Comparison of ENCODE assay signal across 27 cellular contexts in genomic region chr5:127922603-127923002, GRCh38.
"Had no signal": no experiment of that assay in that cellular context is flagged by ENCODE, and none has a peak within 500 bp of the region (broad histone marks: within the 10 kb centered on the region; RNA-seq: fewer than 3 reads in every experiment).

No MANE protein-coding gene starts in this region.

- H3K4me1 Mint-ChIP-seq: activated B cell treated with CpG ODN at 0.5 μM for 24 hours; activated CD4-positive, alpha-beta T cell treated with anti-CD3 and anti-CD28 coated beads, Interleukin-2, amount 10 ng/mL, durations not matched to agents 24 days and 14 days; activated naive CD8-positive, alpha-beta T cell treated with anti-CD3 and anti-CD28 coated beads, Interleukin-2, amount 50 U/mL, for 24 hours; T-helper 17 cell had no signal

- H3K4me3 ChIP-seq: ascending aorta, body of pancreas, cardiac muscle cell, MG63 had no signal

- H3K27me3 ChIP-seq: ascending aorta, body of pancreas, cardiac muscle cell, MG63 had no signal

- H3K36me3 ChIP-seq: ascending aorta, cardiac muscle cell, MG63 had no signal

- H3K27ac ChIP-seq: ascending aorta, cardiac muscle cell had no signal

- DNase-seq: activated B cell treated with CpG ODN at 0.5 μM for 24 hours; activated CD4-positive, alpha-beta T cell treated with anti-CD3 and anti-CD28 coated beads for 1 hour; activated CD4-positive, alpha-beta T cell treated with anti-CD3 and anti-CD28 coated beads, Interleukin-2, amount 10 ng/mL, durations not matched to agents 24 days and 14 days; activated CD4-positive, alpha-beta T cell treated with anti-CD3 and anti-CD28 coated beads, Interleukin-2, amount 50 U/mL, for 48 hours; activated CD8-positive, alpha-beta memory T cell treated with anti-CD3 and anti-CD28 coated beads, Interleukin-2, amount 10 ng/mL, durations not matched to agents 7 days and 5 days; activated effector memory CD4-positive, alpha-beta T cell treated with Interleukin-2 at 50 U/mL for 16 hours; activated naive CD4-positive, alpha-beta T cell; activated naive CD8-positive, alpha-beta T cell treated with anti-CD3 and anti-CD28 coated beads, Interleukin-2, amount 50 U/mL, for 24 hours; activated T-cell treated with anti-CD3 and anti-CD28 coated beads, Interleukin-2, amount 50 U/mL, for 24 hours; amniotic stem cell; body of pancreas; MG63; MV-4-11; NCI-H1092 treated with DMSO at 0.1 percent for 48 hours; NCI-H1417 treated with DMSO at 0.1 percent for 48 hours; NCI-H1694; NCI-H2029 treated with DMSO at 0.1 percent for 48 hours; NCI-H446; NCI-H526 treated with DMSO at 0.1 percent for 48 hours; NCI-H82; SIG-M5; T-helper 17 cell; T-helper 9 cell had no signal

- H3K27me3 Mint-ChIP-seq: activated B cell treated with CpG ODN at 0.5 μM for 24 hours; activated CD4-positive, alpha-beta T cell treated with anti-CD3 and anti-CD28 coated beads, Interleukin-2, amount 10 ng/mL, durations not matched to agents 24 days and 14 days; activated naive CD8-positive, alpha-beta T cell treated with anti-CD3 and anti-CD28 coated beads, Interleukin-2, amount 50 U/mL, for 24 hours; activated T-cell treated with anti-CD3 and anti-CD28 coated beads, Interleukin-2, amount 50 U/mL, for 24 hours; T-helper 17 cell had no signal

- H3K9me3 ChIP-seq: ascending aorta, body of pancreas, MG63 had no signal

- H3K27ac Mint-ChIP-seq: activated B cell treated with CpG ODN at 0.5 μM for 24 hours; activated CD4-positive, alpha-beta T cell treated with anti-CD3 and anti-CD28 coated beads, Interleukin-2, amount 10 ng/mL, durations not matched to agents 24 days and 14 days; activated CD8-positive, alpha-beta memory T cell treated with anti-CD3 and anti-CD28 coated beads, Interleukin-2, amount 10 ng/mL, durations not matched to agents 7 days and 5 days; activated naive CD4-positive, alpha-beta T cell treated with anti-CD3 and anti-CD28 coated beads, Interleukin-2, amount 50 U/mL, for 72 hours; activated naive CD8-positive, alpha-beta T cell treated with anti-CD3 and anti-CD28 coated beads, Interleukin-2, amount 50 U/mL, for 24 hours; activated T-cell treated with anti-CD3 and anti-CD28 coated beads, Interleukin-2, amount 50 U/mL, for 24 hours; activated T-helper 1 cell treated with anti-CD3 and anti-CD28 coated beads, Interleukin-12 subunit alpha, Interleukin-12 subunit beta, Interleukin-2, Interleukin-4 antibody, amounts not matched to agents 30 ng/mL and 10 ng/mL and 1 ng/mL, durations not matched to agents 14 hours and 24 hours and 36 hours; T-helper 17 cell had no signal

- H3K4me1 ChIP-seq: ascending aorta had no signal

- H3K9me3 Mint-ChIP-seq: activated B cell treated with CpG ODN at 0.5 μM for 24 hours; activated CD4-positive, alpha-beta T cell treated with anti-CD3 and anti-CD28 coated beads, Interleukin-2, amount 10 ng/mL, durations not matched to agents 24 days and 14 days; activated naive CD4-positive, alpha-beta T cell treated with anti-CD3 and anti-CD28 coated beads, Interleukin-2, amount 50 U/mL, for 72 hours; activated naive CD8-positive, alpha-beta T cell treated with anti-CD3 and anti-CD28 coated beads, Interleukin-2, amount 50 U/mL, for 24 hours; activated T-cell treated with anti-CD3 and anti-CD28 coated beads, Interleukin-2, amount 50 U/mL, for 24 hours; activated T-helper 1 cell treated with anti-CD3 and anti-CD28 coated beads, Interleukin-12 subunit alpha, Interleukin-12 subunit beta, Interleukin-2, Interleukin-4 antibody, amounts not matched to agents 30 ng/mL and 10 ng/mL and 1 ng/mL, durations not matched to agents 14 hours and 24 hours and 36 hours had no signal

- H3K4me3 Mint-ChIP-seq: activated B cell treated with CpG ODN at 0.5 μM for 24 hours; activated CD4-positive, alpha-beta T cell treated with anti-CD3 and anti-CD28 coated beads, Interleukin-2, amount 10 ng/mL, durations not matched to agents 24 days and 14 days; activated CD8-positive, alpha-beta memory T cell treated with anti-CD3 and anti-CD28 coated beads, Interleukin-2, amount 10 ng/mL, durations not matched to agents 7 days and 5 days; activated naive CD8-positive, alpha-beta T cell treated with anti-CD3 and anti-CD28 coated beads, Interleukin-2, amount 50 U/mL, for 24 hours; activated T-cell treated with anti-CD3 and anti-CD28 coated beads, Interleukin-2, amount 50 U/mL, for 24 hours; activated T-helper 1 cell treated with anti-CD3 and anti-CD28 coated beads, Interleukin-12 subunit alpha, Interleukin-12 subunit beta, Interleukin-2, Interleukin-4 antibody, amounts not matched to agents 30 ng/mL and 10 ng/mL and 1 ng/mL, durations not matched to agents 14 hours and 24 hours and 36 hours; T-helper 17 cell had no signal

- ATAC-seq: activated CD8-positive, alpha-beta memory T cell treated with anti-CD3 and anti-CD28 coated beads, Interleukin-2, amount 10 ng/mL, durations not matched to agents 7 days and 5 days; activated naive CD4-positive, alpha-beta T cell treated with anti-CD3 and anti-CD28 coated beads, Interleukin-2, amount 50 U/mL, for 72 hours; activated naive CD8-positive, alpha-beta T cell treated with anti-CD3 and anti-CD28 coated beads, Interleukin-2, amount 50 U/mL, for 24 hours; body of pancreas; T-helper 17 cell had no signal

- H3K36me3 Mint-ChIP-seq: activated CD8-positive, alpha-beta memory T cell treated with anti-CD3 and anti-CD28 coated beads, Interleukin-2, amount 10 ng/mL, durations not matched to agents 7 days and 5 days; activated naive CD4-positive, alpha-beta T cell treated with anti-CD3 and anti-CD28 coated beads, Interleukin-2, amount 50 U/mL, for 72 hours had no signal
